Comparison of ENCODE assay signal across 8 cellular contexts in genomic region chr13:99200433-99201167, GRCh38. TPM values are rescaled to one million over a fixed set of nuclear protein-coding genes. Genes with fewer than 3 reads are reported as not detected.
DNase-seq lines count a peak whose midpoint lies in the region; ATAC-seq and TF ChIP-seq lines count a peak whose summit lies in the region.

Gene UBAC2 (plus strand): TSS chr13:99200854. CDS start chr13:99200909, 55 bp downstream.

- H3K18ac ChIP-seq in trophoblast cell (ENCODE audit: low read length) = peak within 1 kb of the TSS; percentile 95

- no peak for TF ChIP-seq CTCF in GM12865 (IDR thresholded peaks at IDR 0.05; ENCODE audit: insufficient read depth, low read depth, low read length, missing control alignments)
- no peak for TF ChIP-seq CTCF in SU-DHL-6 (IDR thresholded peaks at IDR 0.05; ENCODE audit: insufficient read depth, low read length, poor library complexity, severe bottlenecking)
- TF ChIP-seq CTCF in transverse colon (IDR thresholded peaks at IDR 0.05) = peak in 2 of 5 experiments; percentile 27 to 35

- TF ChIP-seq POLR2A in transverse colon (IDR thresholded peaks at IDR 0.05) = peak; percentile 97

- peak within 1 kb of the TSS; percentile 98 for H4K91ac ChIP-seq in trophoblast cell (ENCODE audit: low read depth, low read length)

- H2AFZ ChIP-seq in SU-DHL-6 (ENCODE audit: low read depth, low read length, severe bottlenecking) (peak within 1 kb of the TSS; percentile 85), trophoblast cell (ENCODE audit: insufficient read depth, low read length, poor library complexity) (peak within 1 kb of the TSS; percentile 93)

- H3K27ac ChIP-seq in SU-DHL-6 (ENCODE audit: low read depth, low read length) = peak within 1 kb of the TSS; percentile 66
- H3K27ac ChIP-seq in trophoblast cell (ENCODE audit: low read depth, low read length) = peak within 1 kb of the TSS; percentile 87
- H3K27ac ChIP-seq in transverse colon = peak within 1 kb of the TSS; percentile 93 to 98 (median 96)

- H3K14ac ChIP-seq in trophoblast cell (ENCODE audit: low read length) = peak within 1 kb of the TSS; percentile 90

- TF ChIP-seq EP300 in transverse colon (IDR thresholded peaks at IDR 0.05; ENCODE audit: low read depth) = no peak

- H3K9ac ChIP-seq in SU-DHL-6 (ENCODE audit: low read length) (peak within 1 kb of the TSS; percentile 96), trophoblast cell (ENCODE audit: low read length) (peak within 1 kb of the TSS; percentile 95)

- DNase-seq in GM12865 (ENCODE audit: low read depth) = peak; percentile 97
- DNase-seq in NCI-H128 (lab: John Stamatoyannopoulos, UW; ENCODE audit: unreplicated experiment) = peak; percentile 92
- DNase-seq in activated naive CD8-positive, alpha-beta T cell treated with anti-CD3 and anti-CD28 coated beads, Interleukin-2, amount 50 U/mL, for 16 hours (ENCODE audit: low read depth, low spot score) = peak; percentile 89
- peak; percentile 97 for DNase-seq in Right ventricle myocardium superior
- DNase-seq in trophoblast cell = peak; percentile 97 to 99
- DNase-seq in transverse colon = peak; percentile 97

- H3K4me1 ChIP-seq in trophoblast cell (ENCODE audit: control insufficient read depth in 1 of 2, insufficient read depth in 2 of 2, low read length in 2 of 2) (peaks cover 14 to 19% of the 10 kb centered on the region in 2 experiments), transverse colon (peaks cover 0 to 56% (median 26%) of the 10 kb centered on the region in 4 donors)

- peaks cover 18% of the 10 kb centered on the region; the same call in 1 of the 2 replicates for H4K20me1 ChIP-seq in SU-DHL-6 (ENCODE audit: low read depth, low read length)

- H3K9me2 ChIP-seq in SU-DHL-6 (replicated peaks; ENCODE audit: insufficient read depth, low read length) = no peaks in the 10 kb centered on the region

- H3K23ac ChIP-seq in trophoblast cell (ENCODE audit: low read length) = no peak within 1 kb of the TSS

- no peaks in the 10 kb centered on the region for H3K9me3 ChIP-seq in SU-DHL-6 (ENCODE audit: insufficient read depth, low read length)
- H3K9me3 ChIP-seq in trophoblast cell (ENCODE audit: insufficient read depth, low read depth, low read length) = no peaks in the 10 kb centered on the region
- H3K9me3 ChIP-seq in transverse colon = no peaks in the 10 kb centered on the region

- WGBS in trophoblast cell (ENCODE audit: extremely low coverage, insufficient coverage, insufficient read length) = no CpG with 5 or more reads among the region's 76 CpGs
- 1% methylated on average over 29 of the region's 76 CpGs; no CpG with 5 or more reads in 1 of the 2 donors for WGBS in transverse colon (ENCODE audit: low coverage in 1 of 2), 2 donors

- in situ Hi-C loops in transverse colon (cut with MboI; ENCODE audit: low pct_ligation_motif_present in 1 of 4, low pct_unique_long_range_greater_than_20kb in 1 of 4, low sequenced_read_pairs in 3 of 4) = no loop called here

- H3K79me2 ChIP-seq in SU-DHL-6 (ENCODE audit: insufficient read depth, low read length) (peaks cover 32% of the 10 kb centered on the region; the same call in 1 of the 2 replicates), trophoblast cell (ENCODE audit: control insufficient read depth, insufficient read depth, low read length, poor library complexity) (peaks cover 14% of the 10 kb centered on the region)

- intact Hi-C loops in Right ventricle myocardium superior (cut with DNase I) = no loop called here
- intact Hi-C loops in transverse colon (cut with DNase I; ENCODE audit: low total_unique reads) = no loop called here

- peak within 1 kb of the TSS; percentile 94 for H2BK120ac ChIP-seq in trophoblast cell (ENCODE audit: insufficient read depth, low read length, poor library complexity)

- peak within 1 kb of the TSS; percentile 97 for H3K4ac ChIP-seq in trophoblast cell (ENCODE audit: low read depth, low read length)

- H3K27me3 ChIP-seq in SU-DHL-6 (ENCODE audit: low read length) (no peaks in the 10 kb centered on the region), trophoblast cell (ENCODE audit: insufficient read depth, low read length) (no peaks in the 10 kb centered on the region), transverse colon (no peaks in the 10 kb centered on the region)

- H3K4me3 ChIP-seq in GM12865 (ENCODE audit: low read depth, low read length) = peak within 1 kb of the TSS; percentile 97
- peak within 1 kb of the TSS; percentile 65 for H3K4me3 ChIP-seq in SU-DHL-6 (ENCODE audit: insufficient read depth, low read length, poor library complexity, severe bottlenecking)
- H3K4me3 ChIP-seq in trophoblast cell (ENCODE audit: low read depth, low read length) = peak within 1 kb of the TSS; percentile 96
- peak within 1 kb of the TSS; percentile 80 to 90 (median 86) for H3K4me3 ChIP-seq in transverse colon

- peak within 1 kb of the TSS; percentile 67 for H3K4me2 ChIP-seq in SU-DHL-6 (ENCODE audit: low read depth, low read length, poor library complexity, severe bottlenecking)
- H3K4me2 ChIP-seq in trophoblast cell (ENCODE audit: low read length) = peak within 1 kb of the TSS; percentile 86

- H3K36me3 ChIP-seq in SU-DHL-6 (ENCODE audit: low read length) (no peaks in the 10 kb centered on the region), trophoblast cell (ENCODE audit: control insufficient read depth in 1 of 2, insufficient read depth in 2 of 2, low read length in 2 of 2) (peaks cover 2% of the 10 kb centered on the region in 2 experiments), transverse colon (no peaks in the 10 kb centered on the region)

- peak within 1 kb of the TSS; percentile 97 for H4K8ac ChIP-seq in trophoblast cell (ENCODE audit: low read depth, low read length)

- H3K79me1 ChIP-seq in trophoblast cell (ENCODE audit: low read length) = peaks cover 20% of the 10 kb centered on the region

- no peak within 1 kb of the TSS for H2BK12ac ChIP-seq in trophoblast cell (ENCODE audit: low read length)

- H3F3A ChIP-seq in SU-DHL-6 (ENCODE audit: insufficient read depth) = peaks cover 14% of the 10 kb centered on the region

- peak within 1 kb of the TSS; percentile 93 for H4K12ac ChIP-seq in trophoblast cell (ENCODE audit: low read depth, low read length)

- peak within 1 kb of the TSS; percentile 95 for H2BK5ac ChIP-seq in trophoblast cell (ENCODE audit: low read depth, low read length, poor library complexity)

- ATAC-seq in HG02678 (IDR thresholded peaks at IDR 0.05; ENCODE audit: unreplicated experiment) = peak; percentile 79
- peak; percentile 99 for ATAC-seq in Right ventricle myocardium superior (ENCODE audit: poor library complexity)

- peak within 1 kb of the TSS; percentile 95 for H2AK5ac ChIP-seq in trophoblast cell (ENCODE audit: low read length)

RNA-seq across cellular contexts. Expression of gene UBAC2, which starts in this region (rescaled TPM):
- 35.4 TPM for total RNA-seq in Right ventricle myocardium superior
- polyA plus RNA-seq in trophoblast cell (2013) = 63.6 and 64.8 TPM in 2 replicates
- 10 to 100 TPM; 34.4 to 77.3 (median 66.5) TPM for total RNA-seq in transverse colon

Comparison
In these comparisons a context has a peak if more than half of its experiments do, and no peak if none do; other contexts are left out.
1. Peak in every context shown above with its lines: DNase-seq, ATAC-seq, H3K4me3 ChIP-seq and H3K27ac ChIP-seq.